ENCODE assay signal across 29 cellular contexts in genomic region chr1:20594746-20595145, GRCh38. TPM values are rescaled to one million over a fixed set of nuclear protein-coding genes. Genes with fewer than 3 reads are reported as not detected.
"Had no signal": no experiment of that assay in that cellular context is flagged by ENCODE, and none has a peak within 500 bp of the region (broad histone marks: within the 10 kb centered on the region; RNA-seq: fewer than 3 reads in every experiment).

No MANE protein-coding gene starts in this region.

- H3K27ac Mint-ChIP-seq: stimulated activated effector memory CD8-positive, alpha-beta T cell treated with anti-CD3 and anti-CD28 coated beads, Interleukin-12 subunit alpha, Interleukin-12 subunit beta, amount 100 ng/mL, for 72 hours; stimulated activated memory B cell treated with anti-CD40 and anti-IgM and Interleukin-4, amounts not matched to agents 10 μg/mL and 1 μg/mL and 100 μg/mL, for 72 hours; stimulated activated naive B cell treated with anti-CD40 and anti-IgM and Interleukin-4, amounts not matched to agents 10 μg/mL and 1 μg/mL and 100 μg/mL, for 72 hours; stimulated activated naive CD8-positive, alpha-beta T cell treated with anti-CD3 and anti-CD28 coated beads, Interleukin-15, amount 100 ng/mL, for 72 hours; stimulated activated naive CD8-positive, alpha-beta T cell treated with anti-CD3 and anti-CD28 coated beads, Interleukin-15, Interleukin-2, amounts not matched to agents 100 ng/mL and 50 ng/mL, for 24 hours; type B pancreatic cell had no signal

- H3K4me1 ChIP-seq: uterus had no signal

- H3K9me3 ChIP-seq: stomach, suprapubic skin, testis, thoracic aorta, thyroid gland, tibial artery, tibial nerve, transverse colon, upper lobe of left lung, upper lobe of right lung, uterus, vagina had no signal

- H3K4me3 ChIP-seq: stomach, suprapubic skin, testis, thoracic aorta, thyroid gland, tibial artery, tibial nerve, transverse colon, upper lobe of left lung, upper lobe of right lung, uterus, vagina had no signal

- H3K4me1 Mint-ChIP-seq: stimulated activated memory B cell treated with anti-CD40 and anti-IgM and Interleukin-4, amounts not matched to agents 10 μg/mL and 1 μg/mL and 100 μg/mL, for 72 hours; stimulated activated naive B cell treated with anti-CD40 and anti-IgM and Interleukin-4, amounts not matched to agents 10 μg/mL and 1 μg/mL and 100 μg/mL, for 72 hours had no signal

- H3K27ac ChIP-seq: stomach, suprapubic skin, testis, thoracic aorta, thyroid gland, tibial artery, tibial nerve, transverse colon, upper lobe of left lung, upper lobe of right lung, uterus, vagina had no signal

- DNase-seq: stimulated activated CD4-positive, alpha-beta T cell treated with anti-CD3 and anti-CD28 coated beads, Interleukin-2, amount 100 ng/mL, for 48 hours; stimulated activated CD4-positive, alpha-beta T cell treated with anti-CD3 and anti-CD28 coated beads, Interleukin-4, amount 100 ng/mL, for 1 hour; stimulated activated CD4-positive, alpha-beta T cell treated with anti-CD3 and anti-CD28 coated beads, Interleukin-4, amount 100 ng/mL, for 24 hours; stimulated activated CD4-positive, alpha-beta T cell treated with anti-CD3 and anti-CD28 coated beads, Interleukin-4, amount 100 ng/mL, for 4 hours; stimulated activated CD8-positive, alpha-beta memory T cell treated with anti-CD3 and anti-CD28 coated beads, Interleukin-4, amount 100 ng/mL, for 48 hours; stimulated activated naive B cell treated with anti-CD40 and anti-IgM and Interleukin-4, amounts not matched to agents 10 μg/mL and 1 μg/mL and 100 μg/mL, for 72 hours; stimulated activated naive CD4-positive, alpha-beta T cell; stimulated activated naive CD4-positive, alpha-beta T cell treated with Interleukin-2 at 50 U/mL for 16 hours; stimulated activated naive CD8-positive, alpha-beta T cell treated with anti-CD3 and anti-CD28 coated beads, Interleukin-15, amount 100 ng/mL, for 72 hours; stimulated activated naive CD8-positive, alpha-beta T cell treated with anti-CD3 and anti-CD28 coated beads, Interleukin-15, Interleukin-2, amounts not matched to agents 100 U/mL and 50 U/mL, for 24 hours; stomach; substantia nigra; testis; thyroid gland; tibial artery; transverse colon; trophoblast cell; upper lobe of left lung; upper lobe of right lung; uterus had no signal

- H3K36me3 ChIP-seq: stomach, suprapubic skin, thoracic aorta, thyroid gland, tibial artery, tibial nerve, transverse colon, upper lobe of left lung, upper lobe of right lung, uterus, vagina had no signal

- H3K4me3 Mint-ChIP-seq: stimulated activated effector memory CD8-positive, alpha-beta T cell treated with anti-CD3 and anti-CD28 coated beads, Interleukin-12 subunit alpha, Interleukin-12 subunit beta, amount 100 ng/mL, for 72 hours; stimulated activated memory B cell treated with anti-CD40 and anti-IgM and Interleukin-4, amounts not matched to agents 10 μg/mL and 1 μg/mL and 100 μg/mL, for 72 hours; stimulated activated naive B cell treated with anti-CD40 and anti-IgM and Interleukin-4, amounts not matched to agents 10 μg/mL and 1 μg/mL and 100 μg/mL, for 72 hours; stimulated activated naive CD8-positive, alpha-beta T cell treated with anti-CD3 and anti-CD28 coated beads, Interleukin-15, amount 100 ng/mL, for 72 hours; stimulated activated naive CD8-positive, alpha-beta T cell treated with anti-CD3 and anti-CD28 coated beads, Interleukin-15, Interleukin-2, amounts not matched to agents 100 ng/mL and 50 ng/mL, for 24 hours; type B pancreatic cell had no signal

- H3K27me3 ChIP-seq: testis, thyroid gland, upper lobe of left lung, uterus, vagina had no signal

- H3K36me3 Mint-ChIP-seq: stimulated activated effector memory CD8-positive, alpha-beta T cell treated with anti-CD3 and anti-CD28 coated beads, Interleukin-12 subunit alpha, Interleukin-12 subunit beta, amount 100 ng/mL, for 72 hours; stimulated activated memory B cell treated with anti-CD40 and anti-IgM and Interleukin-4, amounts not matched to agents 10 μg/mL and 1 μg/mL and 100 μg/mL, for 72 hours; stimulated activated naive B cell treated with anti-CD40 and anti-IgM and Interleukin-4, amounts not matched to agents 10 μg/mL and 1 μg/mL and 100 μg/mL, for 72 hours; type B pancreatic cell had no signal

- H3K9me3 Mint-ChIP-seq: stimulated activated effector memory CD8-positive, alpha-beta T cell treated with anti-CD3 and anti-CD28 coated beads, Interleukin-12 subunit alpha, Interleukin-12 subunit beta, amount 100 ng/mL, for 72 hours; stimulated activated naive B cell treated with anti-CD40 and anti-IgM and Interleukin-4, amounts not matched to agents 10 μg/mL and 1 μg/mL and 100 μg/mL, for 72 hours; stimulated activated naive CD8-positive, alpha-beta T cell treated with anti-CD3 and anti-CD28 coated beads, Interleukin-15, amount 100 ng/mL, for 72 hours; stimulated activated naive CD8-positive, alpha-beta T cell treated with anti-CD3 and anti-CD28 coated beads, Interleukin-15, Interleukin-2, amounts not matched to agents 100 ng/mL and 50 ng/mL, for 24 hours; type B pancreatic cell had no signal

- ATAC-seq: stimulated activated effector memory CD8-positive, alpha-beta T cell treated with anti-CD3 and anti-CD28 coated beads, Interleukin-12 subunit alpha, Interleukin-12 subunit beta, amount 100 ng/mL, for 72 hours; stimulated activated memory B cell treated with anti-CD40 and anti-IgM and Interleukin-4, amounts not matched to agents 10 μg/mL and 1 μg/mL and 100 μg/mL, for 72 hours; stimulated activated naive B cell treated with anti-CD40 and anti-IgM and Interleukin-4, amounts not matched to agents 10 μg/mL and 1 μg/mL and 100 μg/mL, for 72 hours; stimulated activated naive CD8-positive, alpha-beta T cell treated with anti-CD3 and anti-CD28 coated beads, Interleukin-15, amount 100 ng/mL, for 72 hours; stimulated activated naive CD8-positive, alpha-beta T cell treated with anti-CD3 and anti-CD28 coated beads, Interleukin-15, Interleukin-2, amounts not matched to agents 100 U/mL and 50 U/mL, for 24 hours; upper lobe of right lung had no signal

RNA-seq across cellular contexts. Expression of gene CDA, which starts 5.8 kb away (rescaled TPM):
- total RNA-seq: temporal lobe had no signal

RNA-seq across cellular contexts. Expression of gene FAM43B, which starts 42.4 kb away (rescaled TPM):
- total RNA-seq: stomach, transverse colon, vagina had no signal
